18 cellular contexts compared by ENCODE assay signal in the genomic region with DNA sequence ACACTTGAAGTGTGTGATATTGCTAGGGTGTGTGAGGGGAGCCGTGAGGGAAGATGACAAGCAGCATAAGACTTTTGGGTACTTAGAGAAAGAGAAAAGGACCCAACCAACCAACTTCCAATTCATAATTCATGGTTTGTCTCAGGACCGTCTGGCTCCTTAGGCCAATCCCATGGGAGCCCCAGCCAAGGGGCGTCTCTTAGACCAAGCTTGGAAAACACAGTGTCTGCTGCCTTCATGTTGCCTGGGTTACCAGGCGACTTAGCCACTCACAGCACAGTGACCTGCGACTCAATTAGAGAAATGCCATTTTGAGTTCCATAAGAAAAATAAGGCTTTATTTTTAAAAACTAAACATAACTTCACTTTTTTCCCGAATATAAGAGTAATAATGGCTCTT. TPM values are rescaled to one million over a fixed set of nuclear protein-coding genes. Genes with fewer than 3 reads are reported as not detected.
A peak's percentile ranks its signal among the peaks of the same experiment; 100 is the strongest.
DNase-seq lines count a peak whose midpoint lies in the region; ATAC-seq and TF ChIP-seq lines count a peak whose summit lies in the region.
"Had no signal": no experiment of that assay in that cellular context is flagged by ENCODE, and none has a peak within 500 bp of the region (broad histone marks: within the 10 kb centered on the region; RNA-seq: fewer than 3 reads in every experiment).

No MANE protein-coding gene starts in this region.

- no peaks in the 10 kb centered on the region for H3K36me3 Mint-ChIP-seq in glutamatergic neuron (ENCODE audit: unreplicated experiment)
- H3K36me3 Mint-ChIP-seq: CD4-positive, alpha-beta memory T cell had no signal

- H3K36me3 ChIP-seq in BLaER1 (no peaks in the 10 kb centered on the region), DND-41 (ENCODE audit: insufficient read depth, low read length) (0 out of 2 replicates have a peak, but pooled peaks cover 3% of the 10 kb centered on the region), prostate gland (no peaks in the 10 kb centered on the region)

- peaks cover 48% of the 10 kb centered on the region for H3K79me2 ChIP-seq in DND-41 (ENCODE audit: insufficient read depth, low read length)

- H3K4me2 ChIP-seq in BLaER1, result peak overlapping the region; percentile 71
- no peak overlapping the region for H3K4me2 ChIP-seq in DND-41 (ENCODE audit: insufficient read depth, low read length)

- TF ChIP-seq CTCF in DND-41 (IDR thresholded peaks at IDR 0.05; ENCODE audit: borderline replicate concordance, extremely low read depth, low read length, poor library complexity, severe bottlenecking), result no peak
- TF ChIP-seq CTCF in glutamatergic neuron (IDR thresholded peaks at IDR 0.05; ENCODE audit: partially characterized antibody, unreplicated experiment), result no peak
- TF ChIP-seq CTCF in prostate gland (IDR thresholded peaks at IDR 0.05), result no peak

- H3K27ac ChIP-seq in BLaER1 (peak overlapping the region; percentile 50; the same call in 1 of the 2 replicates), DND-41 (ENCODE audit: low read length) (peak overlapping the region; percentile 68), prostate gland (no peak overlapping the region)
- H3K27ac ChIP-seq: GM23248 had no signal

- no peak for ATAC-seq in DND-41 (ENCODE audit: insufficient read depth, low read depth)
- ATAC-seq: GM12878 had no signal

- no peaks in the 10 kb centered on the region for H3K27me3 ChIP-seq in BLaER1
- H3K27me3 ChIP-seq in DND-41 (ENCODE audit: insufficient read depth, low read length, poor library complexity), result no peaks in the 10 kb centered on the region
- H3K27me3 ChIP-seq in prostate gland (replicated peaks; ENCODE audit: insufficient read depth), result no peaks in the 10 kb centered on the region

- TF ChIP-seq POLR2A in prostate gland (IDR thresholded peaks at IDR 0.05), result no peak

- H3K4me3 ChIP-seq in BLaER1 (no peak overlapping the region), DND-41 (ENCODE audit: low read depth in 1 of 2, low read length in 2 of 2) (no peak overlapping the region), prostate gland (no peak overlapping the region)
- H3K4me3 ChIP-seq: GM12878, GM23248 had no signal

- H3K27me3 Mint-ChIP-seq in glutamatergic neuron (ENCODE audit: unreplicated experiment), result peaks cover 5% of the 10 kb centered on the region

- no peak overlapping the region for H3K4me3 Mint-ChIP-seq in glutamatergic neuron (ENCODE audit: unreplicated experiment)
- H3K4me3 Mint-ChIP-seq: B cell; CD4-positive, alpha-beta memory T cell had no signal

- WGBS in prostate gland, result 78% methylated on average over 6 of the region's 6 CpGs

- DNase-seq in DND-41 (no peak), glutamatergic neuron (peak; percentile 46), prostate gland (ENCODE audit: low spot score) (no peak), hippocampal formation (lab: John Stamatoyannopoulos, UW) (no peak), COLO668 (lab: John Stamatoyannopoulos, UW; ENCODE audit: unreplicated experiment) (no peak)
- DNase-seq: Caco-2; CD4-positive, alpha-beta memory T cell; DMS153; EL; GDM1; GM23248; H7; HCEC 1CT had no signal

- H3K9me3 ChIP-seq in BLaER1 (peaks cover 28% of the 10 kb centered on the region), DND-41 (ENCODE audit: insufficient read depth, low read length, severe bottlenecking) (no peaks in the 10 kb centered on the region), prostate gland (no peaks in the 10 kb centered on the region)
- H3K9me3 ChIP-seq: Caco-2 had no signal

- H3K27ac Mint-ChIP-seq in glutamatergic neuron (ENCODE audit: unreplicated experiment), result no peak overlapping the region
- H3K27ac Mint-ChIP-seq: B cell; CD4-positive, alpha-beta memory T cell had no signal

- no peak overlapping the region for H2AFZ ChIP-seq in DND-41 (ENCODE audit: low read depth, low read length)
- H2AFZ ChIP-seq: GM23248 had no signal

- H3K9ac ChIP-seq in BLaER1 (no peak overlapping the region), DND-41 (ENCODE audit: low read depth, low read length) (no peak overlapping the region)
- H3K9ac ChIP-seq: GM23248 had no signal

- H3K9me3 Mint-ChIP-seq in glutamatergic neuron (ENCODE audit: unreplicated experiment), result no peaks in the 10 kb centered on the region

- peaks cover 4% of the 10 kb centered on the region for H3K4me1 Mint-ChIP-seq in glutamatergic neuron (ENCODE audit: low read depth, unreplicated experiment)
- H3K4me1 Mint-ChIP-seq: B cell had no signal

- H4K20me1 ChIP-seq in BLaER1 (no peaks in the 10 kb centered on the region), DND-41 (ENCODE audit: insufficient read depth, low read length) (no peaks in the 10 kb centered on the region)

- intact Hi-C loops in prostate gland (cut with DNase I), result loop anchor here (10.0 kb wide), 1 partner anchor 269 kb away; no protein-coding TSS in a partner anchor

- H3K4me1 ChIP-seq in BLaER1 (peaks cover 53% of the 10 kb centered on the region), DND-41 (ENCODE audit: insufficient read depth, low read length) (peaks cover 88% of the 10 kb centered on the region), prostate gland (replicated peaks) (no peaks in the 10 kb centered on the region)
- H3K4me1 ChIP-seq: Caco-2 had no signal

RNA-seq across cellular contexts. Expression of a gene that starts 32.7 kb away (rescaled TPM):
- total RNA-seq in glutamatergic neuron (ENCODE audit: unreplicated experiment), result not detected
- 1 to 10 TPM; 1.1 to 2.3 TPM for total RNA-seq in prostate gland
- total RNA-seq: A172 had no signal

RNA-seq across cellular contexts. Expression of a gene that starts 42.6 kb away (rescaled TPM):
- total RNA-seq in glutamatergic neuron (ENCODE audit: unreplicated experiment) (0.37 TPM), prostate gland (1 to 10 TPM; 4.6 to 9.9 TPM)
- total RNA-seq: A172, A673, Caco-2, GM23248 had no signal

RNA-seq across cellular contexts. Expression of a gene that starts 53.9 kb away (rescaled TPM):
- total RNA-seq in glutamatergic neuron (ENCODE audit: unreplicated experiment) (27.4 TPM), prostate gland (10 to 100 TPM; 38.9 to 52.5 TPM)

Comparison
In these comparisons a context has a peak if more than half of its experiments do, and no peak if none do; other contexts are left out.
1. H3K27ac ChIP-seq: peak in BLaER1 (single experiment) and DND-41 (single experiment); none in prostate gland (0 of 2).